In genomic region chr5:91074615-91075014, GRCh38 we compare ENCODE assay signal across 12 cellular contexts.
A peak's percentile ranks its signal among the peaks of the same experiment; 100 is the strongest.
DNase-seq lines count a peak whose midpoint lies in the region; ATAC-seq and TF ChIP-seq lines count a peak whose summit lies in the region.
"Had no signal": no experiment of that assay in that cellular context is flagged by ENCODE, and none has a peak within 500 bp of the region (broad histone marks: within the 10 kb centered on the region; RNA-seq: fewer than 3 reads in every experiment).

No MANE protein-coding gene starts in this region.

- no peaks in the 10 kb centered on the region for H4K20me1 ChIP-seq in osteoblast (ENCODE audit: insufficient read depth, low read length)

- H3K79me2 ChIP-seq in osteoblast (ENCODE audit: insufficient read depth, low read length) = no peaks in the 10 kb centered on the region

- TF ChIP-seq POLR2A in esophagus muscularis mucosa (IDR thresholded peaks at IDR 0.05; ENCODE audit: low read depth) = no peak

- H3K4me1 ChIP-seq in osteoblast (ENCODE audit: insufficient read depth, low read length) = peaks cover 40% of the 10 kb centered on the region
- H3K4me1 ChIP-seq in esophagus muscularis mucosa = peaks cover 0 to 27% (median 23%) of the 10 kb centered on the region in 4 donors

- no peak overlapping the region for H3K4me3 Mint-ChIP-seq in chondrocyte (ENCODE audit: unreplicated experiment)

- no peak overlapping the region for H3K4me2 ChIP-seq in osteoblast (ENCODE audit: insufficient read depth, low read length)

- H3K27ac Mint-ChIP-seq in chondrocyte (ENCODE audit: unreplicated experiment) = no peak overlapping the region

- H3K36me3 ChIP-seq in osteoblast (ENCODE audit: insufficient read depth, low read length) (no peaks in the 10 kb centered on the region), esophagus muscularis mucosa (no peaks in the 10 kb centered on the region)

- H3K27me3 Mint-ChIP-seq in chondrocyte (ENCODE audit: low read depth) = no peaks in the 10 kb centered on the region

- H3K27me3 ChIP-seq in osteoblast (ENCODE audit: insufficient read depth, low read length) (peaks cover 4% of the 10 kb centered on the region), esophagus muscularis mucosa (no peaks in the 10 kb centered on the region)

- H3K4me3 ChIP-seq in osteoblast (ENCODE audit: insufficient read depth, low read length) = no peak overlapping the region
- H3K4me3 ChIP-seq in esophagus muscularis mucosa = no peak overlapping the region

- H3K4me1 Mint-ChIP-seq in chondrocyte (ENCODE audit: low read depth) = peaks cover 38% of the 10 kb centered on the region

- H3K27ac ChIP-seq in osteoblast (ENCODE audit: low read depth, low read length) (no peak overlapping the region), esophagus muscularis mucosa (replicated peaks in 1 of 4) (peak overlapping the region in 1 of 4 donors; percentile 36)

- WGBS in esophagus muscularis mucosa = 57% methylated on average over 1 of the region's 1 CpG

- peaks cover 3% of the 10 kb centered on the region for H3K9me3 Mint-ChIP-seq in chondrocyte (ENCODE audit: low read depth)

- H3K9me3 ChIP-seq in osteoblast (ENCODE audit: low read depth, low read length) (no peaks in the 10 kb centered on the region), esophagus muscularis mucosa (no peaks in the 10 kb centered on the region)

- no peak for TF ChIP-seq EP300 in esophagus muscularis mucosa (IDR thresholded peaks at IDR 0.05)

- H2AFZ ChIP-seq in osteoblast (ENCODE audit: low read length) = no peak overlapping the region

- no peaks in the 10 kb centered on the region for H3K36me3 Mint-ChIP-seq in chondrocyte (ENCODE audit: low read depth)

- ATAC-seq in GM18873 (IDR thresholded peaks at IDR 0.05; ENCODE audit: low FRiP score, unreplicated experiment) = peak; percentile 77
- peak; percentile 46 for ATAC-seq in HG03108 (IDR thresholded peaks at IDR 0.05; ENCODE audit: unreplicated experiment)
- ATAC-seq in HG02852 (IDR thresholded peaks at IDR 0.05; ENCODE audit: unreplicated experiment) = no peak
- no peak for ATAC-seq in GM18502 (IDR thresholded peaks at IDR 0.05; ENCODE audit: poor library complexity, unreplicated experiment)

- TF ChIP-seq CTCF in chondrocyte (IDR thresholded peaks at IDR 0.05) (peak; percentile 60), osteoblast (IDR thresholded peaks at IDR 0.05; ENCODE audit: extremely low read depth, low read depth, low read length) (peak; percentile 48), esophagus muscularis mucosa (IDR thresholded peaks at IDR 0.05) (peak in 1 of 3 experiments; percentile 56)

- intact Hi-C loops in esophagus muscularis mucosa (cut with DNase I) = no loop called here

- DNase-seq in chondrocyte (ENCODE audit: low spot score) = no peak
- no peak for DNase-seq in osteoblast (ENCODE audit: insufficient read length, low spot score, missing footprints)
- no peak for DNase-seq in NCI-H2081 (lab: John Stamatoyannopoulos, UW)
- DNase-seq in esophagus muscularis mucosa (ENCODE audit: extremely low spot score) = no peak
- DNase-seq: activated naive CD4-positive, alpha-beta T cell treated with anti-CD3 and anti-CD28 coated beads, Interleukin-2, amount 50 U/mL, for 16 hours; NCI-H2029; retina; stimulated activated naive CD4-positive, alpha-beta T cell treated with Interleukin-2 at 50 U/mL for 16 hours had no signal

Comparison
In these comparisons a context has a peak if more than half of its experiments do, and no peak if none do; other contexts are left out.
1. ATAC-seq: peak in GM18873 (single experiment) and HG03108 (single experiment); none in HG02852 (single experiment) and GM18502 (single experiment).